1 cellular context compared by ENCODE assay signal in genomic region chr20:2468581-2469407, GRCh38.
TF ChIP-seq lines count a peak whose summit lies in the region.

No MANE protein-coding gene starts in this region.

TF ChIP-seq in SK-N-SH treated with all-trans-retinoic acid at 6 μM for 48 hours, 23 proteins besides CTCF, POLR2A, EP300 and RAD21 (continued from another document):
- no peak for TF ChIP-seq CSRNP3 (CRISPR knock-in tag; IDR thresholded peaks at IDR 0.05)
- TF ChIP-seq CREB5 (CRISPR knock-in tag; IDR thresholded peaks at IDR 0.05; ENCODE audit: low read depth), result no peak
